ENCODE assay signal across 18 cellular contexts in genomic region chr3:9071982-9072666, GRCh38.
A peak's percentile ranks its signal among the peaks of the same experiment; 100 is the strongest.
DNase-seq lines count a peak whose midpoint lies in the region; ATAC-seq and TF ChIP-seq lines count a peak whose summit lies in the region.
"Had no signal": no experiment of that assay in that cellular context is flagged by ENCODE, and none has a peak within 500 bp of the region (broad histone marks: within the 10 kb centered on the region; RNA-seq: fewer than 3 reads in every experiment).

No MANE protein-coding gene starts in this region.

- WGBS in heart right ventricle, 2 donors = 63 to 72% methylated on average over 10 of the region's 10 CpGs

- no peaks in the 10 kb centered on the region for H3K4me1 Mint-ChIP-seq in activated T-helper 17 cell treated with anti-CD3 and anti-CD28 coated beads, Interleukin-2, amount 50 U/mL, for 72 hours
- H3K4me1 Mint-ChIP-seq in activated T-cell treated with anti-CD3 and anti-CD28 coated beads, Interleukin-2, amount 50 U/mL, for 24 hours (ENCODE audit: low read depth) = no peaks in the 10 kb centered on the region

- no peak overlapping the region for H3K27ac Mint-ChIP-seq in activated T-helper 17 cell treated with anti-CD3 and anti-CD28 coated beads, Interleukin-2, amount 50 U/mL, for 72 hours
- no peak overlapping the region for H3K27ac Mint-ChIP-seq in activated T-cell treated with anti-CD3 and anti-CD28 coated beads, Interleukin-2, amount 50 U/mL, for 24 hours
- H3K27ac Mint-ChIP-seq: CD4-positive, alpha-beta T cell had no signal

- no peak for TF ChIP-seq CTCF in heart right ventricle (IDR thresholded peaks at IDR 0.05)

- ATAC-seq in activated T-helper 17 cell treated with anti-CD3 and anti-CD28 coated beads, Interleukin-2, amount 50 U/mL, for 72 hours (replicated peaks) = peak; percentile 21
- peak; percentile 24 to 72 (median 58) for ATAC-seq in heart right ventricle
- ATAC-seq in HG03521 (IDR thresholded peaks at IDR 0.05; ENCODE audit: unreplicated experiment) = no peak
- ATAC-seq: activated T-cell treated with anti-CD3 and anti-CD28 coated beads, Interleukin-2, amount 50 U/mL, for 4 hours; left lobe of liver had no signal

- H3K27me3 ChIP-seq in heart right ventricle = no peaks in the 10 kb centered on the region
- H3K27me3 ChIP-seq: SJSA1 had no signal

- peaks cover 0 to 41% (median 8%) of the 10 kb centered on the region in 9 donors for H3K4me1 ChIP-seq in heart right ventricle
- H3K4me1 ChIP-seq: SJSA1 had no signal

- H3K27ac ChIP-seq in heart right ventricle = peak overlapping the region in 5 of 10 donors; percentile 34 to 61 (median 55)
- H3K27ac ChIP-seq: SJSA1 had no signal

- no peaks in the 10 kb centered on the region for H3K9me3 Mint-ChIP-seq in activated T-helper 17 cell treated with anti-CD3 and anti-CD28 coated beads, Interleukin-2, amount 50 U/mL, for 72 hours
- no peaks in the 10 kb centered on the region for H3K9me3 Mint-ChIP-seq in activated T-cell treated with anti-CD3 and anti-CD28 coated beads, Interleukin-2, amount 50 U/mL, for 24 hours
- H3K9me3 Mint-ChIP-seq: activated T-cell treated with anti-CD3 and anti-CD28 coated beads, Interleukin-2, amount 50 U/mL, for 4 hours; CD4-positive, alpha-beta T cell had no signal

- no peaks in the 10 kb centered on the region for H3K27me3 Mint-ChIP-seq in activated T-helper 17 cell treated with anti-CD3 and anti-CD28 coated beads, Interleukin-2, amount 50 U/mL, for 72 hours
- no peaks in the 10 kb centered on the region for H3K27me3 Mint-ChIP-seq in activated T-cell treated with anti-CD3 and anti-CD28 coated beads, Interleukin-2, amount 50 U/mL, for 24 hours
- H3K27me3 Mint-ChIP-seq: CD4-positive, alpha-beta T cell had no signal

- intact Hi-C loops in heart right ventricle (cut with DNase I) = loop anchor here in 4 of 10 donors (5.0 to 10.0 kb wide), 3 partner anchors 85 to 230 kb away; no protein-coding TSS in a partner anchor
- intact Hi-C loops in posterior vena cava (cut with DNase I) = no loop called here

- no peak overlapping the region for H3K4me3 ChIP-seq in heart right ventricle
- H3K4me3 ChIP-seq: SJSA1 had no signal

- no peaks in the 10 kb centered on the region for H3K36me3 Mint-ChIP-seq in activated T-helper 17 cell treated with anti-CD3 and anti-CD28 coated beads, Interleukin-2, amount 50 U/mL, for 72 hours (ENCODE audit: low read depth)
- H3K36me3 Mint-ChIP-seq in activated T-cell treated with anti-CD3 and anti-CD28 coated beads, Interleukin-2, amount 50 U/mL, for 24 hours (ENCODE audit: low read depth) = no peaks in the 10 kb centered on the region

- DNase-seq in HT1080 (ENCODE audit: low read depth) (peak; percentile 5), heart right ventricle (no peak), posterior vena cava (ENCODE audit: low spot score) (peak; percentile 64), NCI-H82 treated with DMSO at 0.1 percent for 48 hours (lab: John Stamatoyannopoulos, UW; ENCODE audit: unreplicated experiment) (no peak)
- no peak for DNase-seq in activated T-cell treated with anti-CD3 and anti-CD28 coated beads, Interleukin-2, amount 50 U/mL, for 24 hours
- DNase-seq: activated CD4-positive, alpha-beta T cell treated with anti-CD3 and anti-CD28 coated beads, Interleukin-2, amount 50 U/mL, for 1 hour; activated gamma-delta T cell treated with Interleukin-2 at 50 U/mL for 16 hours; activated T-cell treated with anti-CD3 and anti-CD28 coated beads, Interleukin-2, amount 50 U/mL, for 4 hours; CD4-positive, alpha-beta T cell; NCI-H446; NCI-H748 treated with DMSO at 0.1 percent for 48 hours; posterior cingulate gyrus; stimulated activated CD4-positive, alpha-beta T cell treated with anti-CD3 and anti-CD28 coated beads, Interleukin-4, amount 100 ng/mL, for 24 hours; T1000 had no signal

- H3K9me3 ChIP-seq in heart right ventricle = no peaks in the 10 kb centered on the region
- H3K9me3 ChIP-seq: SJSA1 had no signal

- H3K4me3 Mint-ChIP-seq in activated T-helper 17 cell treated with anti-CD3 and anti-CD28 coated beads, Interleukin-2, amount 50 U/mL, for 72 hours = no peak overlapping the region
- no peak overlapping the region for H3K4me3 Mint-ChIP-seq in activated T-cell treated with anti-CD3 and anti-CD28 coated beads, Interleukin-2, amount 50 U/mL, for 24 hours
- H3K4me3 Mint-ChIP-seq: activated T-cell treated with anti-CD3 and anti-CD28 coated beads, Interleukin-2, amount 50 U/mL, for 4 hours; CD4-positive, alpha-beta T cell had no signal

- no peaks in the 10 kb centered on the region for H3K36me3 ChIP-seq in heart right ventricle
- H3K36me3 ChIP-seq: SJSA1 had no signal

Comparison
In these comparisons a context has a peak if more than half of its experiments do, and no peak if none do; other contexts are left out.
1. DNase-seq: peak in HT1080 (single experiment) and posterior vena cava (single experiment); none in heart right ventricle (0 of 2), activated T-cell treated with anti-CD3 and anti-CD28 coated beads, Interleukin-2, amount 50 U/mL, for 24 hours (single experiment) and NCI-H82 treated with DMSO at 0.1 percent for 48 hours (single experiment).